In the genomic region with DNA sequence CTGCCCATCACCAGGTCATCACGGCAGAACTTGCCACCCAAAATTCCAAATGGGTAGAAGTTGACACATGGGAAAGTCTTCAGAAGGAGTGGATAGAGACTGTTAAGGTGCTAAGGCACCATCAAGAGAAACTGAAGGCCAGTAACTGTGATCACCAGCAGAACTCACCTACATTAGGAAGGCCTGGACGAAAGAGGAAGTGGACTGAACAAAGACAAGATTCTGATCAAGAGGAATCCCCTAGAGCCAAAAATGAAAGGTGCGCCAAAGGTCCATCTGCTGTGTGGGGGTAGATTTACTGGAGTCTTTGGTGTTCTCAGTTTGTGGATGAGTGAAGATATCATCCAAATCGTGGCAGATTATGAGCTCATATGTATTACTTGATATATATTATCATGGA, we compare ENCODE assay signal across 1 cellular context.
TF ChIP-seq lines count a peak whose summit lies in the region.

No MANE protein-coding gene starts in this region.

TF ChIP-seq in GM12878, 131 proteins besides CTCF, POLR2A, EP300 and RAD21 (continued from another document):
- no peak for TF ChIP-seq NFIC (IDR thresholded peaks at IDR 0.05; ENCODE audit: low read depth, low read length)
